ENCODE assay signal across 8 cellular contexts in the genomic region with DNA sequence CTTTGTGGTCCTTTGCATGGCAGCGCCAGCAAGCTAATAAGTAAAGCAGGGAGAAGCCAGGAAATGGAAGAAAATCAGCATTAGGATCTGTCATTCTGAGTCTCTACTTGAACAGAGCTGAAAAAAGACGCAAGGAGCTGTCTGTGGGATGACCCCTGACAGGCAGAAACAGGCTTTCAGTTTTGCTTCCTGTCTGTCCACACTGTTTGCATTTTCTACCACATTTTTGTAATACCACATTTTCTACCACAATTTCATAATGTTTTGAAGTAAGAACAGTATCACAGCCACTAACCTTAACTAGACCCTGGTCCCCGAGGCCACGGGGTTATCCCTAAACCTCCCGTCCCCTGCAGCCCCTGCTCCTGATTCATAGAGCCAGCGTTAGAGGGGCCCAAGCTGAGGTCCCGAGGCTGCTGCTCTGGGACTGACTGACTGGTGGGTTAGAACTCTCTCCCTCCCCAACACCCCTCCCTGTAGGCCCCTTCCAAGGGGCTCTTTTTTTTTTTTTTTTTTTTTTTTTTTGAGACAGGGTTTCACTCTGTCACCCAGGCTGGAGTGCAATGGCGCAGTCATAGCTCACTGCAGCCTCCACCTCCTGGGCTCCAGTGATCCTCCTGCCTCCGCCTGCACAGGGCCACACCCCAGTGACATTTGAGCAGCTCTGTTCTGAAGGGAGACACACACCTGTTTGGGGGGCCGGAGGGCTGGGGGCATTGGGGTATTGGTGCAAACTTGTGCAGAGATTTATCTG. TPM values are rescaled to one million over a fixed set of nuclear protein-coding genes. Genes with fewer than 3 reads are reported as not detected.
A peak's percentile ranks its signal among the peaks of the same experiment; 100 is the strongest.
DNase-seq lines count a peak whose midpoint lies in the region; ATAC-seq, FAIRE-seq and TF ChIP-seq lines count a peak whose summit lies in the region.

No MANE protein-coding gene starts in this region.

- DNase-seq in BJ (ENCODE audit: low read depth) (peak; percentile 30), non-pigmented ciliary epithelial cell (ENCODE audit: low read depth) (peak; percentile 50), frontal cortex (ENCODE audit: low spot score in 2 of 2) (no peak)
- DNase-seq in activated T-cell treated with anti-CD3 and anti-CD28 coated beads, Interleukin-2, amount 50 U/mL, for 72 hours, result peak; percentile 62 to 73
- no peak for DNase-seq in stimulated activated CD4-positive, alpha-beta T cell treated with anti-CD3 and anti-CD28 coated beads, Interleukin-4, amount 100 ng/mL, for 1 hour

- H3K36me3 Mint-ChIP-seq in activated T-cell treated with anti-CD3 and anti-CD28 coated beads, Interleukin-2, amount 50 U/mL, for 72 hours (ENCODE audit: insufficient read depth in 2 of 2), result no peaks in the 10 kb centered on the region

- H3K27me3 ChIP-seq in BJ (ENCODE audit: control insufficient read depth, insufficient read depth, low read length), result no peaks in the 10 kb centered on the region

- POLR2A ChIA-PET in BJ (lab: Charles Lee), result interaction anchor here (0.6 kb wide), 1 partner anchor 223 kb away, joined by 3 read pairs; no protein-coding TSS in a partner anchor

- CTCF ChIA-PET in BJ (lab: Yijun Ruan, JAX), result interaction anchor here (0.7 to 1.7 kb wide), 4 partner anchors 29 to 52 kb away, joined by 3 to 7 read pairs (median 5); partner anchors contain the start of gene ABCA2

- H3K4me3 Mint-ChIP-seq in activated T-cell treated with anti-CD3 and anti-CD28 coated beads, Interleukin-2, amount 50 U/mL, for 72 hours, result peak overlapping the region; percentile 59 to 60

- no peaks in the 10 kb centered on the region for H3K36me3 ChIP-seq in BJ (ENCODE audit: control insufficient read depth, insufficient read depth, low read length)

- H3K27me3 Mint-ChIP-seq in activated T-cell treated with anti-CD3 and anti-CD28 coated beads, Interleukin-2, amount 50 U/mL, for 72 hours (ENCODE audit: low read depth), result peaks cover 10% of the 10 kb centered on the region

- peak overlapping the region; percentile 82 for H3K27ac Mint-ChIP-seq in activated T-cell treated with anti-CD3 and anti-CD28 coated beads, Interleukin-2, amount 50 U/mL, for 72 hours

- ATAC-seq in GM19035 (IDR thresholded peaks at IDR 0.05; ENCODE audit: unreplicated experiment) (peak; percentile 81), HG03354 (IDR thresholded peaks at IDR 0.05; ENCODE audit: poor library complexity, severe bottlenecking, unreplicated experiment) (peak; percentile 81), HG02623 (IDR thresholded peaks at IDR 0.05; ENCODE audit: unreplicated experiment) (no peak)
- peak; percentile 84 to 86 for ATAC-seq in activated T-cell treated with anti-CD3 and anti-CD28 coated beads, Interleukin-2, amount 50 U/mL, for 72 hours (replicated peaks in 1 of 2)

- no peaks in the 10 kb centered on the region for H3K9me3 Mint-ChIP-seq in activated T-cell treated with anti-CD3 and anti-CD28 coated beads, Interleukin-2, amount 50 U/mL, for 72 hours

- no peak for TF ChIP-seq CTCF in BJ (IDR thresholded peaks at IDR 0.05; ENCODE audit: insufficient read depth, low read depth, low read length)

- peaks cover 42% of the 10 kb centered on the region for H3K4me1 Mint-ChIP-seq in activated T-cell treated with anti-CD3 and anti-CD28 coated beads, Interleukin-2, amount 50 U/mL, for 72 hours (ENCODE audit: low read depth)

- FAIRE-seq in frontal cortex (lab: Jason Lieb, UNC), result no peak

- H3K4me3 ChIP-seq in BJ (ENCODE audit: low read depth, low read length), result no peak overlapping the region

RNA-seq across cellular contexts. Expression of gene CLIC3, which starts 4.0 kb away (rescaled TPM):
- polyA plus RNA-seq in BJ (2011; rRNA removed), result 3.9 and 4.0 TPM in 2 replicates
- polyA minus RNA-seq in BJ (2011; rRNA and poly(A)+ RNA removed), result 0.47 and 0.51 TPM in 2 replicates
- total RNA-seq in activated T-cell treated with anti-CD3 and anti-CD28 coated beads, Interleukin-2, amount 50 U/mL, for 72 hours, result under 1 TPM; 0.43 to 0.65 TPM
- not detected for total RNA-seq in frontal cortex

RNA-seq across cellular contexts. Expression of gene PAXX, which starts 8.1 kb away (rescaled TPM):
- polyA plus RNA-seq in BJ (2011; rRNA removed), result 10.3 and 11.8 TPM in 2 replicates
- 2.1 and 4.2 TPM in 2 replicates for polyA minus RNA-seq in BJ (2011; rRNA and poly(A)+ RNA removed)
- total RNA-seq in activated T-cell treated with anti-CD3 and anti-CD28 coated beads, Interleukin-2, amount 50 U/mL, for 72 hours, result 10 to 100 TPM; 51.8 to 56.9 TPM
- 13.5 TPM for total RNA-seq in frontal cortex

RNA-seq across cellular contexts. Expression of gene LCNL1, which starts 17.6 kb away (rescaled TPM):
- polyA plus RNA-seq in BJ (2011; rRNA removed), result 0.01 and 0.06 TPM in 2 replicates
- polyA minus RNA-seq in BJ (2011; rRNA and poly(A)+ RNA removed), result not detected in 2 replicates
- total RNA-seq in activated T-cell treated with anti-CD3 and anti-CD28 coated beads, Interleukin-2, amount 50 U/mL, for 72 hours, result not detected
- 0.82 TPM for total RNA-seq in frontal cortex

RNA-seq across cellular contexts. Expression of gene PTGDS, which starts 23.1 kb away (rescaled TPM):
- 0.31 and 0.58 TPM in 2 replicates for polyA plus RNA-seq in BJ (2011; rRNA removed)
- 0.47 TPM in 1 of 2 replicates, not detected in the other for polyA minus RNA-seq in BJ (2011; rRNA and poly(A)+ RNA removed)
- not detected for total RNA-seq in activated T-cell treated with anti-CD3 and anti-CD28 coated beads, Interleukin-2, amount 50 U/mL, for 72 hours
- 61.1 TPM for total RNA-seq in frontal cortex

RNA-seq across cellular contexts. Expression of gene ABCA2, which starts 27.7 kb away (rescaled TPM):
- polyA plus RNA-seq in BJ (2011; rRNA removed), result 8.7 and 16.0 TPM in 2 replicates
- polyA minus RNA-seq in BJ (2011; rRNA and poly(A)+ RNA removed), result 17.2 and 28.5 TPM in 2 replicates
- 10 to 100 TPM; 23.9 to 27.5 TPM for total RNA-seq in activated T-cell treated with anti-CD3 and anti-CD28 coated beads, Interleukin-2, amount 50 U/mL, for 72 hours
- 20.8 TPM for total RNA-seq in frontal cortex

Comparison
In these comparisons a context has a peak if more than half of its experiments do, and no peak if none do; other contexts are left out.
1. DNase-seq: peak in BJ (single experiment), activated T-cell treated with anti-CD3 and anti-CD28 coated beads, Interleukin-2, amount 50 U/mL, for 72 hours (2 of 2) and non-pigmented ciliary epithelial cell (single experiment); none in frontal cortex (0 of 2) and stimulated activated CD4-positive, alpha-beta T cell treated with anti-CD3 and anti-CD28 coated beads, Interleukin-4, amount 100 ng/mL, for 1 hour (single experiment).